ENCODE assay signal across 1 cellular context in the genomic region with DNA sequence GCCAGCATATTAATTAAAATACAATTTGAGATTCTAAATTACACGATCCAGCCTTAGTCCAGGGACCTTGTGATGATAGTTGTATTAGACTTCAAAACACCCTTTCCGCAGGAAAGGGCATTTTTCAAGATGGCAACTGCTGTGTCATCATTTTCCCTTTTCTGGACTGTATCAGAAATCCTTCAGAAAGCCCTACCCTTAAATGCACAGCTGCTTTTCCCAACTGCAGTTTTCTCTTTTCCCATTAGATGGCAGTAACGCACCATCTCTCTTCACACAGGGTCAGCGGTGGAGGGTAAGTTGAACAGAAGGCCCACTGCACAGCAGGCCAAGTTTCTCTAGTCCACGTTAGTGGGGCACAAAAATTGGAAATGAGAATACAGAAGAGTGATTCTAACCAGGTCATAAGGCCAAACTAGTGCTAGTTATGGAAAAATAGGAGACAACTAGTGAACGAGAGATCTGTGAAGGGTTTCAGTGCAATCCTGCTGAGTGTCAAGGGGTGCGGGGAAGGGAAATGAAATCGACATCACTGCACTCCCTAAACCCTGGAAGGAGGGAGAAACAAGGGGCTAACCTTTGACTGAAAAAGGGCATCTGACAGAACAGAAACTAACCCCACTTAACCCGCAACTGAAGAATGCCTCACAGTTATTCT.
TF ChIP-seq lines count a peak whose summit lies in the region.

No MANE protein-coding gene starts in this region.

TF ChIP-seq in K562, 482 proteins besides CTCF, POLR2A, EP300 and RAD21 (continued from another document and continues in another):
- TF ChIP-seq TCF3 (CRISPR knock-in tag; IDR thresholded peaks at IDR 0.05) (no peak), MLX (CRISPR knock-in tag; conservative IDR thresholded peaks at IDR 0.05) (no peak), ZNF592 (IDR thresholded peaks at IDR 0.05) (peak; percentile 60; the same call in 1 of the 2 replicates), USF1 (CRISPR knock-in tag; IDR thresholded peaks at IDR 0.05) (no peak), ZNF696 (CRISPR knock-in tag; conservative IDR thresholded peaks at IDR 0.05) (no peak), SRSF9 (IDR thresholded peaks at IDR 0.05; ENCODE audit: borderline replicate concordance, low read depth, low read length) (no peak), DACH1 (IDR thresholded peaks at IDR 0.05; ENCODE audit: partially characterized antibody) (peak; percentile 13), SLC30A9 (CRISPR knock-in tag; IDR thresholded peaks at IDR 0.05) (no peak), BACH1 (tag; IDR thresholded peaks at IDR 0.05) (peak; percentile 78), ZKSCAN8 (CRISPR knock-in tag; IDR thresholded peaks at IDR 0.05) (no peak; the same call in 1 of the 2 replicates), ARID2 (IDR thresholded peaks at IDR 0.05) (peak; percentile 68; the same call in 1 of the 2 replicates), NCOR1 (IDR thresholded peaks at IDR 0.05) (no peak), DPF2 (IDR thresholded peaks at IDR 0.05) (no peak), MEIS2 (IDR thresholded peaks at IDR 0.05; ENCODE audit: partially characterized antibody) (no peak), VEZF1 (CRISPR knock-in tag; IDR thresholded peaks at IDR 0.05) (peak; percentile 27; the same call in 1 of the 2 replicates), TBL1XR1 (IDR thresholded peaks at IDR 0.05; ENCODE audit: low read length in 2 of 2) (peak; percentile 12 to 30; a peak in 1 of 4 replicates), YBX1 (IDR thresholded peaks at IDR 0.05) (no peak), ZFP36 (IDR thresholded peaks at IDR 0.05; ENCODE audit: low read depth, low read length, partially characterized antibody) (peak; percentile 36), KLF16 (IDR thresholded peaks at IDR 0.05) (no peak), GATAD2A (IDR thresholded peaks at IDR 0.05) (no peak), E2F6 (IDR thresholded peaks at IDR 0.05; ENCODE audit: borderline replicate concordance in 1 of 2, extremely low read depth in 1 of 2, insufficient read depth in 1 of 2, insufficient read length in 1 of 2, low read depth in 1 of 2, low read length in 1 of 2, poor library complexity in 1 of 2, severe bottlenecking in 1 of 2) (no peak), RNF2 (IDR thresholded peaks at IDR 0.05) (no peak), TAF7 (tag; IDR thresholded peaks at IDR 0.05) (no peak), MAFK (IDR thresholded peaks at IDR 0.05; ENCODE audit: low read length) (peak; percentile 99), TEAD2 (tag; IDR thresholded peaks at IDR 0.05) (0 out of 2 replicates have a peak, but pooled peaks have one; percentile 16), ZBED1 (IDR thresholded peaks at IDR 0.05) (no peak), NR3C1 (CRISPR knock-in tag; IDR thresholded peaks at IDR 0.05) (no peak), NFIC (IDR thresholded peaks at IDR 0.05) (peak; percentile 20; the same call in 1 of the 2 replicates), NR1H2 (CRISPR knock-in tag; IDR thresholded peaks at IDR 0.05) (no peak), MAZ (CRISPR knock-in tag; conservative IDR thresholded peaks at IDR 0.05 in 1 of 2, IDR thresholded peaks at IDR 0.05 in 1 of 2) (peak in 1 of 2 experiments; percentile 18; a peak in 1 of 4 replicates), ZEB2 (IDR thresholded peaks at IDR 0.05) (0 out of 2 replicates have a peak, but pooled peaks have one; percentile 49), BCOR (IDR thresholded peaks at IDR 0.05) (no peak), SP2 (IDR thresholded peaks at IDR 0.05; ENCODE audit: extremely low read depth, low read depth, low read length, poor library complexity, severe bottlenecking) (no peak), LCOR (CRISPR knock-in tag; IDR thresholded peaks at IDR 0.05) (0 out of 2 replicates have a peak, but pooled peaks have one; percentile 59), NFYB (IDR thresholded peaks at IDR 0.05; ENCODE audit: extremely low read depth, insufficient read length) (no peak), FOSL1 (tag; conservative IDR thresholded peaks at IDR 0.05) (0 out of 2 replicates have a peak, but pooled peaks have one; percentile 13), RBM25 (IDR thresholded peaks at IDR 0.05; ENCODE audit: low read depth, low read length, severe bottlenecking) (no peak), ZNF609 (CRISPR knock-in tag; IDR thresholded peaks at IDR 0.05; ENCODE audit: borderline replicate concordance) (no peak), MYNN (IDR thresholded peaks at IDR 0.05) (no peak), MYNN (CRISPR knock-in tag; IDR thresholded peaks at IDR 0.05) (no peak), ZNF124 (CRISPR knock-in tag; IDR thresholded peaks at IDR 0.05) (no peak), ZNF184 (CRISPR knock-in tag; IDR thresholded peaks at IDR 0.05) (no peak), POLR2AphosphoS2 (IDR thresholded peaks at IDR 0.05; ENCODE audit: low read length) (no peak), MYC (IDR thresholded peaks at IDR 0.05; ENCODE audit: low read depth, low read length) (0 out of 2 replicates have a peak, but pooled peaks have one; percentile 17), MYC (CRISPR knock-in tag; IDR thresholded peaks at IDR 0.05; ENCODE audit: borderline replicate concordance, low read depth) (no peak), ARNT (IDR thresholded peaks at IDR 0.05) (peak in 1 of 2 experiments; percentile 71; a peak in 1 of 4 replicates), ESRRA (IDR thresholded peaks at IDR 0.05; ENCODE audit: borderline replicate concordance, low read depth) (0 out of 2 replicates have a peak, but pooled peaks have one; percentile 16), ZNF133 (CRISPR knock-in tag; IDR thresholded peaks at IDR 0.05) (no peak), ZNF551 (CRISPR knock-in tag; IDR thresholded peaks at IDR 0.05) (no peak)
- TF ChIP-seq, protein P1, sequence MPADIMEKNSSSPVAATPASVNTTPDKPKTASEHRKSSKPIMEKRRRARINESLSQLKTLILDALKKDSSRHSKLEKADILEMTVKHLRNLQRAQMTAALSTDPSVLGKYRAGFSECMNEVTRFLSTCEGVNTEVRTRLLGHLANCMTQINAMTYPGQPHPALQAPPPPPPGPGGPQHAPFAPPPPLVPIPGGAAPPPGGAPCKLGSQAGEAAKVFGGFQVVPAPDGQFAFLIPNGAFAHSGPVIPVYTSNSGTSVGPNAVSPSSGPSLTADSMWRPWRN (IDR thresholded peaks at IDR 0.05; ENCODE audit: low read depth): no peak
- TF ChIP-seq, protein P2, sequence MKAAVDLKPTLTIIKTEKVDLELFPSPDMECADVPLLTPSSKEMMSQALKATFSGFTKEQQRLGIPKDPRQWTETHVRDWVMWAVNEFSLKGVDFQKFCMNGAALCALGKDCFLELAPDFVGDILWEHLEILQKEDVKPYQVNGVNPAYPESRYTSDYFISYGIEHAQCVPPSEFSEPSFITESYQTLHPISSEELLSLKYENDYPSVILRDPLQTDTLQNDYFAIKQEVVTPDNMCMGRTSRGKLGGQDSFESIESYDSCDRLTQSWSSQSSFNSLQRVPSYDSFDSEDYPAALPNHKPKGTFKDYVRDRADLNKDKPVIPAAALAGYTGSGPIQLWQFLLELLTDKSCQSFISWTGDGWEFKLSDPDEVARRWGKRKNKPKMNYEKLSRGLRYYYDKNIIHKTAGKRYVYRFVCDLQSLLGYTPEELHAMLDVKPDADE (conservative IDR thresholded peaks at IDR 0.05; ENCODE audit: control insufficient read depth, low read depth, low read length): no peak
- TF ChIP-seq, protein P3, sequence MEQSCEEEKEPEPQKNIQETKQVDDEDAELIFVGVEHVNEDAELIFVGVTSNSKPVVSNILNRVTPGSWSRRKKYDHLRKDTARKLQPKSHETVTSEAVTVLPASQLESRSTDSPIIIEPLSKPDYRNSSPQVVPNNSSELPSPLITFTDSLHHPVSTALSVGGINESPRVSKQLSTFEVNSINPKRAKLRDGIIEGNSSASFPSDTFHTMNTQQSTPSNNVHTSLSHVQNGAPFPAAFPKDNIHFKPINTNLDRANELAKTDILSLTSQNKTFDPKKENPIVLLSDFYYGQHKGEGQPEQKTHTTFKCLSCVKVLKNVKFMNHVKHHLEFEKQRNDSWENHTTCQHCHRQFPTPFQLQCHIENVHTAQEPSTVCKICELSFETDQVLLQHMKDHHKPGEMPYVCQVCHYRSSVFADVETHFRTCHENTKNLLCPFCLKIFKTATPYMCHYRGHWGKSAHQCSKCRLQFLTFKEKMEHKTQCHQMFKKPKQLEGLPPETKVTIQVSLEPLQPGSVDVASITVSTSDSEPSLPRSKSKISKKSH (CRISPR knock-in tag; IDR thresholded peaks at IDR 0.05): no peak
